22 cellular contexts compared by ENCODE assay signal in the genomic region with DNA sequence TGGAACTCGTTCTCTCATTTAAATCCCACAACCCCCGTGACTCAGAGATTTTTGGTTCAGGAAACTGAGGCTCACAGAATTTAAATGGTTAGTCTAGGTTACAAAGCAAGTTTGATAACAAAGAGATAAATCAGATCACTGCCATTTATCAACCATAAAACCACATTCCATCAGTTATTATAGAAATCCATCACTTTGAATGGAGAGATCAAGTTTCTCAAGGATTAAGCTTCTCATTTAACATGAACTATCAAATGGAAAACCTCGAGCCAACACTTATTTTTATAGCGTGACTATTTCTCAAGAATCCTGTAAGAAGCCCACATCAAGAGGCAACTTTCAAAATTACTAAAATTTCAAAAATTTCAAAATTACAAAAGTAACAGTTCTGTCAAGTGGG. TPM values are rescaled to one million over a fixed set of nuclear protein-coding genes. Genes with fewer than 3 reads are reported as not detected.
DNase-seq lines count a peak whose midpoint lies in the region; ATAC-seq and TF ChIP-seq lines count a peak whose summit lies in the region.
"Had no signal": no experiment of that assay in that cellular context is flagged by ENCODE, and none has a peak within 500 bp of the region (broad histone marks: within the 10 kb centered on the region; RNA-seq: fewer than 3 reads in every experiment).

No MANE protein-coding gene starts in this region.

- no peak overlapping the region for H4K8ac ChIP-seq in trophoblast cell (ENCODE audit: low read depth, low read length)

- H2BK120ac ChIP-seq in trophoblast cell (ENCODE audit: insufficient read depth, low read length, poor library complexity) = peak overlapping the region; percentile 46

- H3K36me3 ChIP-seq in HEK293 (ENCODE audit: control insufficient read depth in 2 of 2, insufficient read depth in 1 of 2, low read length in 2 of 2) = no peaks in the 10 kb centered on the region
- H3K36me3 ChIP-seq in trophoblast cell (ENCODE audit: control insufficient read depth in 1 of 2, insufficient read depth in 2 of 2, low read length in 2 of 2) = peaks cover 0 to 2% of the 10 kb centered on the region in 2 experiments

- H2BK5ac ChIP-seq in trophoblast cell (ENCODE audit: low read depth, low read length, poor library complexity) = peak overlapping the region; percentile 58

- H3K27me3 Mint-ChIP-seq in MCF 10A (ENCODE audit: insufficient read depth, unreplicated experiment) = no peaks in the 10 kb centered on the region

- no peaks in the 10 kb centered on the region for H3K36me3 Mint-ChIP-seq in MCF 10A (ENCODE audit: insufficient read depth, unreplicated experiment)
- H3K36me3 Mint-ChIP-seq: CD8-positive, alpha-beta memory T cell had no signal

- no CpG with 5 or more reads among the region's 4 CpGs for WGBS in trophoblast cell (ENCODE audit: extremely low coverage, insufficient coverage, insufficient read length)

- POLR2A ChIA-PET in HEK293 (lab: Yijun Ruan, JAX) = interaction anchor here (6.3 kb wide), 1 partner anchor 11 kb away, joined by 57 read pairs; a partner anchor contains a TSS
- POLR2A ChIA-PET in MCF 10A (lab: Yijun Ruan, JAX) = interaction anchor here (1.1 to 3.3 kb wide), 7 partner anchors 11 to 370 kb away, joined by 4 to 70 read pairs (median 5); a partner anchor contains a TSS

- no peak overlapping the region for H4K91ac ChIP-seq in trophoblast cell (ENCODE audit: low read depth, low read length)

- no peaks in the 10 kb centered on the region for H3K9me3 Mint-ChIP-seq in MCF 10A (ENCODE audit: unreplicated experiment)

- H2AFZ ChIP-seq in trophoblast cell (ENCODE audit: insufficient read depth, low read length, poor library complexity) = no peak overlapping the region

- ATAC-seq in foreskin keratinocyte = no peak
- ATAC-seq: HCT116 had no signal

- H3K27ac ChIP-seq in HEK293 (ENCODE audit: extremely low read depth, low read depth, low read length) (no peak overlapping the region), foreskin keratinocyte (peak overlapping the region; percentile 84), trophoblast cell (ENCODE audit: low read depth, low read length) (peak overlapping the region; percentile 87)
- H3K27ac ChIP-seq: C4-2B, HL-60, RWPE1 had no signal

- peaks cover 25% of the 10 kb centered on the region for H3K4me1 Mint-ChIP-seq in MCF 10A (ENCODE audit: insufficient read depth, unreplicated experiment)
- H3K4me1 Mint-ChIP-seq: CD8-positive, alpha-beta memory T cell had no signal

- no peak overlapping the region for H3K4me3 ChIP-seq in HEK293 (ENCODE audit: low read depth, low read length)
- no peak overlapping the region for H3K4me3 ChIP-seq in trophoblast cell (ENCODE audit: low read depth, low read length)

- H3K9ac ChIP-seq in trophoblast cell (ENCODE audit: low read length) = no peak overlapping the region

- H2AK5ac ChIP-seq in trophoblast cell (ENCODE audit: low read length) = no peak overlapping the region

- no peak for TF ChIP-seq CTCF in HEK293 (tag by site-specific recombination; IDR thresholded peaks at IDR 0.05)
- TF ChIP-seq CTCF in MCF 10A (IDR thresholded peaks at IDR 0.05; ENCODE audit: unreplicated experiment) = no peak
- no peak for TF ChIP-seq CTCF in foreskin keratinocyte (conservative IDR thresholded peaks at IDR 0.05)

- H2BK12ac ChIP-seq in trophoblast cell (ENCODE audit: low read length) = no peak overlapping the region

- H3K79me2 ChIP-seq in trophoblast cell (ENCODE audit: control insufficient read depth, insufficient read depth, low read length, poor library complexity) = peaks cover 9% of the 10 kb centered on the region

- no peak overlapping the region for H4K12ac ChIP-seq in trophoblast cell (ENCODE audit: low read depth, low read length)

- peaks cover 50% of the 10 kb centered on the region for H3K4me1 ChIP-seq in HEK293 (ENCODE audit: control insufficient read depth, insufficient read depth, low read length)
- H3K4me1 ChIP-seq in foreskin keratinocyte = peaks cover 38% of the 10 kb centered on the region
- peaks cover 8 to 27% of the 10 kb centered on the region in 2 experiments for H3K4me1 ChIP-seq in trophoblast cell (ENCODE audit: control insufficient read depth in 1 of 2, insufficient read depth in 2 of 2, low read length in 2 of 2)

- no peak for DNase-seq in MCF 10A (ENCODE audit: unreplicated experiment)
- no peak for DNase-seq in foreskin keratinocyte
- peak in 1 of 2 donors; percentile 55 for DNase-seq in trophoblast cell
- no peak for DNase-seq in NCI-H128 (lab: John Stamatoyannopoulos, UW; ENCODE audit: unreplicated experiment)
- no peak for DNase-seq in activated CD4-positive, alpha-beta T cell treated with anti-CD3 and anti-CD28 coated beads, Interleukin-2, amount 50 U/mL, for 48 hours
- DNase-seq in NCI-H446 (lab: John Stamatoyannopoulos, UW) = no peak
- DNase-seq: Calu3; CD8-positive, alpha-beta memory T cell; DMS153; KBM-7; NCI-H1092; NCI-H146; NCI-H2029; NCI-H2227 treated with DMSO at 0.1 percent for 48 hours; NCI-H510A treated with DMSO at 0.1 percent for 48 hours; NCI-H748 treated with DMSO at 0.1 percent for 48 hours; NK-92 treated with Interleukin-12 subunit alpha and Interleukin-12 subunit beta, amount 100 ng/mL, for 24 hours had no signal

- H3K14ac ChIP-seq in trophoblast cell (ENCODE audit: low read length) = no peak overlapping the region

- no TSS peak for BruUV-seq in MCF 10A (replicated peaks; lab: Mats Ljungman, UMichigan)

- H3K9me3 ChIP-seq in HEK293 (ENCODE audit: control insufficient read depth, insufficient read depth, low read depth, low read length) = no peaks in the 10 kb centered on the region
- no peaks in the 10 kb centered on the region for H3K9me3 ChIP-seq in trophoblast cell (ENCODE audit: insufficient read depth, low read depth, low read length)

- CTCF ChIA-PET in HEK293 (lab: Yijun Ruan, JAX) (interaction anchor here (0.9 to 1.6 kb wide), 4 partner anchors 14 to 369 kb away, joined by 3 to 5 read pairs (median 3); no protein-coding TSS in a partner anchor), MCF 10A (lab: Yijun Ruan, JAX) (interaction anchor here (0.8 to 2.2 kb wide), 4 partner anchors 45 to 455 kb away, joined by 3 to 10 read pairs (median 6); no protein-coding TSS in a partner anchor)

- peak overlapping the region; percentile 83 for H3K27ac Mint-ChIP-seq in MCF 10A (ENCODE audit: low read depth, unreplicated experiment)
- H3K27ac Mint-ChIP-seq: CD8-positive, alpha-beta memory T cell had no signal

- no peak overlapping the region for H3K4me3 Mint-ChIP-seq in MCF 10A (ENCODE audit: unreplicated experiment)
- H3K4me3 Mint-ChIP-seq: CD8-positive, alpha-beta memory T cell had no signal

- H3K27me3 ChIP-seq in foreskin keratinocyte = no peaks in the 10 kb centered on the region
- H3K27me3 ChIP-seq in trophoblast cell (ENCODE audit: insufficient read depth, low read length) = no peaks in the 10 kb centered on the region

- H3K23ac ChIP-seq in trophoblast cell (ENCODE audit: low read length) = no peak overlapping the region

- H3K18ac ChIP-seq in trophoblast cell (ENCODE audit: low read length) = no peak overlapping the region

- no peak overlapping the region for H3K4me2 ChIP-seq in trophoblast cell (ENCODE audit: low read length)

- peaks cover 15% of the 10 kb centered on the region for H3K79me1 ChIP-seq in trophoblast cell (ENCODE audit: low read length)

- intact Hi-C loops in MCF 10A (cut with micrococcal nuclease) = no loop called here

- H3K4ac ChIP-seq in trophoblast cell (ENCODE audit: low read depth, low read length) = peak overlapping the region; percentile 75

TF ChIP-seq in HEK293, 187 proteins besides CTCF, POLR2A, EP300 and RAD21 (continues in another document):
- TF ChIP-seq KLF7 (tag by site-specific recombination; IDR thresholded peaks at IDR 0.05; ENCODE audit: borderline replicate concordance) = no peak
- TF ChIP-seq, protein P1, sequence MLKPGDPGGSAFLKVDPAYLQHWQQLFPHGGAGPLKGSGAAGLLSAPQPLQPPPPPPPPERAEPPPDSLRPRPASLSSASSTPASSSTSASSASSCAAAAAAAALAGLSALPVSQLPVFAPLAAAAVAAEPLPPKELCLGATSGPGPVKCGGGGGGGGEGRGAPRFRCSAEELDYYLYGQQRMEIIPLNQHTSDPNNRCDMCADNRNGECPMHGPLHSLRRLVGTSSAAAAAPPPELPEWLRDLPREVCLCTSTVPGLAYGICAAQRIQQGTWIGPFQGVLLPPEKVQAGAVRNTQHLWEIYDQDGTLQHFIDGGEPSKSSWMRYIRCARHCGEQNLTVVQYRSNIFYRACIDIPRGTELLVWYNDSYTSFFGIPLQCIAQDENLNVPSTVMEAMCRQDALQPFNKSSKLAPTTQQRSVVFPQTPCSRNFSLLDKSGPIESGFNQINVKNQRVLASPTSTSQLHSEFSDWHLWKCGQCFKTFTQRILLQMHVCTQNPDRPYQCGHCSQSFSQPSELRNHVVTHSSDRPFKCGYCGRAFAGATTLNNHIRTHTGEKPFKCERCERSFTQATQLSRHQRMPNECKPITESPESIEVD (tag by site-specific recombination; IDR thresholded peaks at IDR 0.05) = peak; percentile 82
- TF ChIP-seq, protein P2, sequence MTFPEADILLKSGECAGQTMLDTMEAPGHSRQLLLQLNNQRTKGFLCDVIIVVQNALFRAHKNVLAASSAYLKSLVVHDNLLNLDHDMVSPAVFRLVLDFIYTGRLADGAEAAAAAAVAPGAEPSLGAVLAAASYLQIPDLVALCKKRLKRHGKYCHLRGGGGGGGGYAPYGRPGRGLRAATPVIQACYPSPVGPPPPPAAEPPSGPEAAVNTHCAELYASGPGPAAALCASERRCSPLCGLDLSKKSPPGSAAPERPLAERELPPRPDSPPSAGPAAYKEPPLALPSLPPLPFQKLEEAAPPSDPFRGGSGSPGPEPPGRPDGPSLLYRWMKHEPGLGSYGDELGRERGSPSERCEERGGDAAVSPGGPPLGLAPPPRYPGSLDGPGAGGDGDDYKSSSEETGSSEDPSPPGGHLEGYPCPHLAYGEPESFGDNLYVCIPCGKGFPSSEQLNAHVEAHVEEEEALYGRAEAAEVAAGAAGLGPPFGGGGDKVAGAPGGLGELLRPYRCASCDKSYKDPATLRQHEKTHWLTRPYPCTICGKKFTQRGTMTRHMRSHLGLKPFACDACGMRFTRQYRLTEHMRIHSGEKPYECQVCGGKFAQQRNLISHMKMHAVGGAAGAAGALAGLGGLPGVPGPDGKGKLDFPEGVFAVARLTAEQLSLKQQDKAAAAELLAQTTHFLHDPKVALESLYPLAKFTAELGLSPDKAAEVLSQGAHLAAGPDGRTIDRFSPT (tag by site-specific recombination; IDR thresholded peaks at IDR 0.05) = 0 out of 2 replicates have a peak, but pooled peaks have one; percentile 33

RNA-seq across cellular contexts. Expression of a gene that starts 11.9 kb away (rescaled TPM):
- total RNA-seq in MCF 10A (2022) (34.7 and 37.8 TPM in 2 replicates), foreskin keratinocyte (70.4 and 71.0 TPM in 2 replicates)
- 48.7 and 52.2 TPM in 2 replicates for polyA plus RNA-seq in foreskin keratinocyte
- 633 and 667 TPM in 2 replicates for polyA plus RNA-seq in trophoblast cell (2013)
- total RNA-seq: CD8-positive, alpha-beta memory T cell had no signal
- polyA plus RNA-seq: CD8-positive, alpha-beta memory T cell had no signal
